In the genomic region with DNA sequence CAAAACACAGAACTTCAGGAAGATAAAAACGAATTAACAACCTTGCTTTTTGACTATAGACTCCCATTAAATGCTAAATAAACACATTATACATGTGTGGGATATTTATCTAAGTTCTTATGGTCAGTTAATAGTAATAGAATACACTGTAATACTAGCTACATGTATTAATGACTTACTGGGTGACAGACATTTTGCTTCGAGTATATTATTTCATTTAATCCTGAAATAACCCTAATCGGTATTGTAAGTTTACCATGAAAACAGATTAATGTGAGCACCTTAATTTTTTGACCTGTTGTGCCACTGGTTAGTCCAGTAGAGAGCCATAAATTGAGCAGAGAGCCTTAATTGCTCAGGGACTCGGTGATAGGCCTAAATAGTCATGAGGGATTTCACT, we compare ENCODE assay signal across 24 cellular contexts.
DNase-seq lines count a peak whose midpoint lies in the region; ATAC-seq and TF ChIP-seq lines count a peak whose summit lies in the region.
"Had no signal": no experiment of that assay in that cellular context is flagged by ENCODE, and none has a peak within 500 bp of the region (broad histone marks: within the 10 kb centered on the region; RNA-seq: fewer than 3 reads in every experiment).

No MANE protein-coding gene starts in this region.

- H3K36me3 ChIP-seq in cardiac muscle cell (no peaks in the 10 kb centered on the region), H7 (replicated peaks; ENCODE audit: control insufficient read depth, insufficient read depth, low read length) (no peaks in the 10 kb centered on the region), breast epithelium (no peaks in the 10 kb centered on the region)
- H3K36me3 ChIP-seq: BE2C had no signal

- H3K36me3 Mint-ChIP-seq in WTC11 (no peaks in the 10 kb centered on the region), nephron (ENCODE audit: low read depth) (no peaks in the 10 kb centered on the region)

- no peak overlapping the region for H3K4me3 Mint-ChIP-seq in WTC11
- no peak overlapping the region for H3K4me3 Mint-ChIP-seq in nephron

- intact Hi-C loops in Right ventricle myocardium superior (cut with DNase I) (no loop called here), breast epithelium (cut with DNase I; ENCODE audit: low total_unique reads) (no loop called here)

- H3K4me1 Mint-ChIP-seq in WTC11 (peaks cover 22% of the 10 kb centered on the region), nephron (peaks cover 29% of the 10 kb centered on the region)

- H3K27ac ChIP-seq in cardiac muscle cell: peak overlapping the region; percentile 19
- no peak overlapping the region for H3K27ac ChIP-seq in breast epithelium
- H3K27ac ChIP-seq: PC-9 had no signal

- ATAC-seq in Right ventricle myocardium superior (ENCODE audit: poor library complexity): no peak
- ATAC-seq in WTC11: no peak
- no peak for ATAC-seq in HG03520 (IDR thresholded peaks at IDR 0.05; ENCODE audit: unreplicated experiment)
- ATAC-seq: HCT116 had no signal

- TF ChIP-seq POLR2A in breast epithelium (IDR thresholded peaks at IDR 0.05): no peak

- H3K9me3 Mint-ChIP-seq in WTC11 (no peaks in the 10 kb centered on the region), nephron (no peaks in the 10 kb centered on the region)

- H3K4me3 ChIP-seq in cardiac muscle cell (no peak overlapping the region), H7 (ENCODE audit: insufficient read depth, low read depth, low read length) (no peak overlapping the region), breast epithelium (no peak overlapping the region)
- H3K4me3 ChIP-seq: PC-9 had no signal

- H3K4me1 ChIP-seq in cardiac muscle cell (ENCODE audit: low read depth): peaks cover 29% of the 10 kb centered on the region
- no peaks in the 10 kb centered on the region for H3K4me1 ChIP-seq in breast epithelium

- H3K27me3 Mint-ChIP-seq in WTC11 (ENCODE audit: low read depth) (no peaks in the 10 kb centered on the region), nephron (ENCODE audit: low read depth) (no peaks in the 10 kb centered on the region)

- DNase-seq in cardiac muscle cell (ENCODE audit: low read depth in 1 of 2, low spot score in 1 of 2) (no peak), Right ventricle myocardium superior (no peak), WTC11 (ENCODE audit: low spot score) (no peak), H7 (no peak), breast epithelium (ENCODE audit: low spot score in 2 of 2) (no peak)
- DNase-seq in activated effector memory CD4-positive, alpha-beta T cell treated with anti-CD3 and anti-CD28 coated beads, Interleukin-2, amount 50 U/mL, for 16 hours: no peak
- DNase-seq: 8988T; ACHN; BE2C; Calu3; DMS153; DND-41; KG1; MM.1S; NCI-H1694; NCI-H2029 treated with DMSO at 0.1 percent for 48 hours; NCI-H526 treated with DMSO at 0.1 percent for 48 hours; NK-92 treated with Interleukin-12 subunit alpha and Interleukin-12 subunit beta, amount 100 ng/mL, for 24 hours; PC-9; RPMI8226; SHP77 had no signal

- H3K27me3 ChIP-seq in cardiac muscle cell: no peaks in the 10 kb centered on the region
- no peaks in the 10 kb centered on the region for H3K27me3 ChIP-seq in H7 (ENCODE audit: control insufficient read depth, insufficient read depth, low read length)
- no peaks in the 10 kb centered on the region for H3K27me3 ChIP-seq in breast epithelium
- H3K27me3 ChIP-seq: BE2C had no signal

- CTCF ChIA-PET in WTC11 (lab: Charles Lee): no interaction called here

- H3K27ac Mint-ChIP-seq in WTC11 (peak overlapping the region; percentile 6; the same call in 1 of the 2 replicates), nephron (peak overlapping the region; percentile 71 to 90 (median 75))

- no peak for TF ChIP-seq CTCF in cardiac muscle cell (IDR thresholded peaks at IDR 0.05; ENCODE audit: low read depth, low read length)
- TF ChIP-seq CTCF in WTC11 (IDR thresholded peaks at IDR 0.05): no peak
- TF ChIP-seq CTCF in nephron (IDR thresholded peaks at IDR 0.05; ENCODE audit: unreplicated experiment in 3 of 3): no peak
- no peak for TF ChIP-seq CTCF in breast epithelium (IDR thresholded peaks at IDR 0.05)

- POLR2A ChIA-PET in WTC11 (lab: Charles Lee): no interaction called here

- H3K9me3 ChIP-seq in cardiac muscle cell (ENCODE audit: low read depth): no peaks in the 10 kb centered on the region
- H3K9me3 ChIP-seq in breast epithelium: no peaks in the 10 kb centered on the region
- H3K9me3 ChIP-seq: BE2C had no signal

TF ChIP-seq in WTC11, 78 proteins besides CTCF, POLR2A, EP300 and RAD21 (continues in another document):
- TF ChIP-seq ZNF317 (CRISPR knock-in tag; IDR thresholded peaks at IDR 0.05; ENCODE audit: borderline replicate concordance, low read depth) (no peak), ZBTB43 (CRISPR knock-in tag; IDR thresholded peaks at IDR 0.05) (no peak), ZNF281 (CRISPR knock-in tag; IDR thresholded peaks at IDR 0.05) (no peak), FOXP4 (CRISPR knock-in tag; IDR thresholded peaks at IDR 0.05) (no peak), PRRX2 (CRISPR knock-in tag; IDR thresholded peaks at IDR 0.05) (no peak), GRHL2 (CRISPR knock-in tag; IDR thresholded peaks at IDR 0.05; ENCODE audit: insufficient replicate concordance, severe bottlenecking) (no peak)
- TF ChIP-seq, protein P1, sequence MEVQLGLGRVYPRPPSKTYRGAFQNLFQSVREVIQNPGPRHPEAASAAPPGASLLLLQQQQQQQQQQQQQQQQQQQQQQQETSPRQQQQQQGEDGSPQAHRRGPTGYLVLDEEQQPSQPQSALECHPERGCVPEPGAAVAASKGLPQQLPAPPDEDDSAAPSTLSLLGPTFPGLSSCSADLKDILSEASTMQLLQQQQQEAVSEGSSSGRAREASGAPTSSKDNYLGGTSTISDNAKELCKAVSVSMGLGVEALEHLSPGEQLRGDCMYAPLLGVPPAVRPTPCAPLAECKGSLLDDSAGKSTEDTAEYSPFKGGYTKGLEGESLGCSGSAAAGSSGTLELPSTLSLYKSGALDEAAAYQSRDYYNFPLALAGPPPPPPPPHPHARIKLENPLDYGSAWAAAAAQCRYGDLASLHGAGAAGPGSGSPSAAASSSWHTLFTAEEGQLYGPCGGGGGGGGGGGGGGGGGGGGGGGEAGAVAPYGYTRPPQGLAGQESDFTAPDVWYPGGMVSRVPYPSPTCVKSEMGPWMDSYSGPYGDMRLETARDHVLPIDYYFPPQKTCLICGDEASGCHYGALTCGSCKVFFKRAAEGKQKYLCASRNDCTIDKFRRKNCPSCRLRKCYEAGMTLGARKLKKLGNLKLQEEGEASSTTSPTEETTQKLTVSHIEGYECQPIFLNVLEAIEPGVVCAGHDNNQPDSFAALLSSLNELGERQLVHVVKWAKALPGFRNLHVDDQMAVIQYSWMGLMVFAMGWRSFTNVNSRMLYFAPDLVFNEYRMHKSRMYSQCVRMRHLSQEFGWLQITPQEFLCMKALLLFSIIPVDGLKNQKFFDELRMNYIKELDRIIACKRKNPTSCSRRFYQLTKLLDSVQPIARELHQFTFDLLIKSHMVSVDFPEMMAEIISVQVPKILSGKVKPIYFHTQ (CRISPR knock-in tag; IDR thresholded peaks at IDR 0.05): no peak
